29 cellular contexts compared by ENCODE assay signal in genomic region chr1:242506724-242507123, GRCh38.
"Had no signal": no experiment of that assay in that cellular context is flagged by ENCODE, and none has a peak within 500 bp of the region (broad histone marks: within the 10 kb centered on the region; RNA-seq: fewer than 3 reads in every experiment).

No MANE protein-coding gene starts in this region.

- H3K4me1 Mint-ChIP-seq: stimulated activated effector memory CD8-positive, alpha-beta T cell treated with anti-CD3 and anti-CD28 coated beads, Interleukin-12 subunit alpha, Interleukin-12 subunit beta, amount 100 ng/mL, for 72 hours; stimulated activated memory B cell treated with anti-CD40 and anti-IgM and Interleukin-4, amounts not matched to agents 10 μg/mL and 1 μg/mL and 100 μg/mL, for 72 hours; stimulated activated naive B cell treated with anti-CD40 and anti-IgM and Interleukin-4, amounts not matched to agents 10 μg/mL and 1 μg/mL and 100 μg/mL, for 72 hours; stimulated activated naive CD8-positive, alpha-beta T cell treated with anti-CD3 and anti-CD28 coated beads, Interleukin-15, amount 100 ng/mL, for 72 hours had no signal

- H3K4me3 Mint-ChIP-seq: stimulated activated effector memory CD8-positive, alpha-beta T cell treated with anti-CD3 and anti-CD28 coated beads, Interleukin-12 subunit alpha, Interleukin-12 subunit beta, amount 100 ng/mL, for 72 hours; stimulated activated memory B cell treated with anti-CD40 and anti-IgM and Interleukin-4, amounts not matched to agents 10 μg/mL and 1 μg/mL and 100 μg/mL, for 72 hours; stimulated activated naive B cell treated with anti-CD40 and anti-IgM and Interleukin-4, amounts not matched to agents 10 μg/mL and 1 μg/mL and 100 μg/mL, for 72 hours; stimulated activated naive CD8-positive, alpha-beta T cell treated with anti-CD3 and anti-CD28 coated beads, Interleukin-15, amount 100 ng/mL, for 72 hours; stimulated activated naive CD8-positive, alpha-beta T cell treated with anti-CD3 and anti-CD28 coated beads, Interleukin-15, Interleukin-2, amounts not matched to agents 100 ng/mL and 50 ng/mL, for 24 hours; type B pancreatic cell had no signal

- H3K36me3 Mint-ChIP-seq: stimulated activated effector memory CD8-positive, alpha-beta T cell treated with anti-CD3 and anti-CD28 coated beads, Interleukin-12 subunit alpha, Interleukin-12 subunit beta, amount 100 ng/mL, for 72 hours; stimulated activated memory B cell treated with anti-CD40 and anti-IgM and Interleukin-4, amounts not matched to agents 10 μg/mL and 1 μg/mL and 100 μg/mL, for 72 hours; type B pancreatic cell had no signal

- H3K9me3 Mint-ChIP-seq: stimulated activated effector memory CD8-positive, alpha-beta T cell treated with anti-CD3 and anti-CD28 coated beads, Interleukin-12 subunit alpha, Interleukin-12 subunit beta, amount 100 ng/mL, for 72 hours; stimulated activated memory B cell treated with anti-CD40 and anti-IgM and Interleukin-4, amounts not matched to agents 10 μg/mL and 1 μg/mL and 100 μg/mL, for 72 hours; stimulated activated naive CD8-positive, alpha-beta T cell treated with anti-CD3 and anti-CD28 coated beads, Interleukin-15, amount 100 ng/mL, for 72 hours; stimulated activated naive CD8-positive, alpha-beta T cell treated with anti-CD3 and anti-CD28 coated beads, Interleukin-15, Interleukin-2, amounts not matched to agents 100 ng/mL and 50 ng/mL, for 24 hours; type B pancreatic cell had no signal

- H3K27me3 Mint-ChIP-seq: type B pancreatic cell had no signal

- H3K4me3 ChIP-seq: stomach, suprapubic skin, testis, thoracic aorta, thyroid gland, tibial artery, tibial nerve, transverse colon, upper lobe of left lung, upper lobe of right lung, uterus, vagina had no signal

- H3K4me1 ChIP-seq: stomach, suprapubic skin, testis, thyroid gland, tibial artery, tibial nerve, transverse colon, upper lobe of left lung, upper lobe of right lung, uterus, vagina had no signal

- H3K27ac ChIP-seq: stomach, suprapubic skin, testis, thoracic aorta, thyroid gland, tibial artery, tibial nerve, transverse colon, upper lobe of left lung, upper lobe of right lung, uterus, vagina had no signal

- ATAC-seq: stimulated activated effector memory CD8-positive, alpha-beta T cell treated with anti-CD3 and anti-CD28 coated beads, Interleukin-12 subunit alpha, Interleukin-12 subunit beta, amount 100 ng/mL, for 72 hours; stimulated activated memory B cell treated with anti-CD40 and anti-IgM and Interleukin-4, amounts not matched to agents 10 μg/mL and 1 μg/mL and 100 μg/mL, for 72 hours; stimulated activated naive B cell treated with anti-CD40 and anti-IgM and Interleukin-4, amounts not matched to agents 10 μg/mL and 1 μg/mL and 100 μg/mL, for 72 hours; stimulated activated naive CD8-positive, alpha-beta T cell treated with anti-CD3 and anti-CD28 coated beads, Interleukin-15, amount 100 ng/mL, for 72 hours; stimulated activated naive CD8-positive, alpha-beta T cell treated with anti-CD3 and anti-CD28 coated beads, Interleukin-15, Interleukin-2, amounts not matched to agents 100 U/mL and 50 U/mL, for 24 hours; upper lobe of right lung had no signal

- H3K9me3 ChIP-seq: stomach, suprapubic skin, testis, thoracic aorta, thyroid gland, tibial artery, tibial nerve, transverse colon, upper lobe of left lung, upper lobe of right lung, uterus, vagina had no signal

- DNase-seq: stimulated activated CD4-positive, alpha-beta T cell treated with anti-CD3 and anti-CD28 coated beads, Interleukin-2, amount 100 ng/mL, for 48 hours; stimulated activated CD4-positive, alpha-beta T cell treated with anti-CD3 and anti-CD28 coated beads, Interleukin-4, amount 100 ng/mL, for 1 hour; stimulated activated CD4-positive, alpha-beta T cell treated with anti-CD3 and anti-CD28 coated beads, Interleukin-4, amount 100 ng/mL, for 24 hours; stimulated activated CD4-positive, alpha-beta T cell treated with anti-CD3 and anti-CD28 coated beads, Interleukin-4, amount 100 ng/mL, for 4 hours; stimulated activated CD8-positive, alpha-beta memory T cell treated with anti-CD3 and anti-CD28 coated beads, Interleukin-4, amount 100 ng/mL, for 48 hours; stimulated activated naive B cell treated with anti-CD40 and anti-IgM and Interleukin-4, amounts not matched to agents 10 μg/mL and 1 μg/mL and 100 μg/mL, for 72 hours; stimulated activated naive CD4-positive, alpha-beta T cell; stimulated activated naive CD4-positive, alpha-beta T cell treated with Interleukin-2 at 50 U/mL for 16 hours; stimulated activated naive CD8-positive, alpha-beta T cell treated with anti-CD3 and anti-CD28 coated beads, Interleukin-15, amount 100 ng/mL, for 72 hours; stimulated activated naive CD8-positive, alpha-beta T cell treated with anti-CD3 and anti-CD28 coated beads, Interleukin-15, Interleukin-2, amounts not matched to agents 100 U/mL and 50 U/mL, for 24 hours; stomach; substantia nigra; testis; thyroid gland; tibial artery; transverse colon; trophoblast cell; upper lobe of left lung; upper lobe of right lung; uterus had no signal

- FAIRE-seq: urothelium cell line had no signal

- H3K27me3 ChIP-seq: stomach, suprapubic skin, testis, thyroid gland, tibial artery, tibial nerve, transverse colon, upper lobe of left lung, upper lobe of right lung, uterus, vagina had no signal

- H3K36me3 ChIP-seq: stomach, suprapubic skin, thoracic aorta, thyroid gland, tibial artery, tibial nerve, transverse colon, upper lobe of left lung, upper lobe of right lung, uterus, vagina had no signal

- H3K27ac Mint-ChIP-seq: stimulated activated effector memory CD8-positive, alpha-beta T cell treated with anti-CD3 and anti-CD28 coated beads, Interleukin-12 subunit alpha, Interleukin-12 subunit beta, amount 100 ng/mL, for 72 hours; stimulated activated memory B cell treated with anti-CD40 and anti-IgM and Interleukin-4, amounts not matched to agents 10 μg/mL and 1 μg/mL and 100 μg/mL, for 72 hours; stimulated activated naive B cell treated with anti-CD40 and anti-IgM and Interleukin-4, amounts not matched to agents 10 μg/mL and 1 μg/mL and 100 μg/mL, for 72 hours; stimulated activated naive CD8-positive, alpha-beta T cell treated with anti-CD3 and anti-CD28 coated beads, Interleukin-15, amount 100 ng/mL, for 72 hours; stimulated activated naive CD8-positive, alpha-beta T cell treated with anti-CD3 and anti-CD28 coated beads, Interleukin-15, Interleukin-2, amounts not matched to agents 100 ng/mL and 50 ng/mL, for 24 hours; type B pancreatic cell had no signal
